Comparison of ENCODE assay signal across 18 cellular contexts in genomic region chr2:182622231-182622630, GRCh38.
DNase-seq lines count a peak whose midpoint lies in the region; ATAC-seq and TF ChIP-seq lines count a peak whose summit lies in the region.
"Had no signal": no experiment of that assay in that cellular context is flagged by ENCODE, and none has a peak within 500 bp of the region (broad histone marks: within the 10 kb centered on the region; RNA-seq: fewer than 3 reads in every experiment).

No MANE protein-coding gene starts in this region.

- H3K27ac ChIP-seq in IMR-90 (ENCODE audit: insufficient read depth, low read length) (no peak overlapping the region), iPS-20b (ENCODE audit: low read length) (peak overlapping the region; percentile 19), testis (no peak overlapping the region)
- H3K27ac ChIP-seq: 22Rv1, BLaER1, C4-2B, GM23248 had no signal

- BruUV-seq in IMR-90 (replicated peaks; lab: Mats Ljungman, UMichigan) = no TSS peak

- H3K23ac ChIP-seq in IMR-90 (ENCODE audit: low read depth, low read length) = no peak overlapping the region

- DNase-seq in left ventricle myocardium superior (no peak), cardiac septum (ENCODE audit: low spot score) (no peak), IMR-90 (peak; percentile 41), NCI-H2196 (lab: John Stamatoyannopoulos, UW; ENCODE audit: unreplicated experiment) (no peak), testis (no peak)
- DNase-seq: Caco-2; CD4-positive, CD25-positive, alpha-beta regulatory T cell; CD8-positive, alpha-beta T cell; DMS 273 treated with DMSO at 0.1 percent for 48 hours; DMS79; GF-D8; GM23248; H9 had no signal

- no peak overlapping the region for H4K8ac ChIP-seq in IMR-90 (ENCODE audit: low read depth in 2 of 2, low read length in 2 of 2)

- H4K20me1 ChIP-seq in IMR-90 (ENCODE audit: insufficient read depth, low read length) = no peaks in the 10 kb centered on the region
- H4K20me1 ChIP-seq: BLaER1 had no signal

- no peak overlapping the region for H2BK5ac ChIP-seq in IMR-90 (ENCODE audit: low read depth, low read length, poor library complexity, severe bottlenecking)

- H3K4ac ChIP-seq in IMR-90 (ENCODE audit: low read depth, low read length) = no peak overlapping the region; the same call in 1 of the 2 replicates

- 0 out of 2 replicates have a peak overlapping the region, but pooled peaks have one; percentile 9 for H2BK20ac ChIP-seq in IMR-90 (ENCODE audit: low read depth, low read length)

- no peak overlapping the region for H2AFZ ChIP-seq in IMR-90 (replicated peaks; ENCODE audit: low read length, poor library complexity)
- H2AFZ ChIP-seq: GM23248 had no signal

- H3K4me3 ChIP-seq in IMR-90 (ENCODE audit: insufficient read depth, low read depth, low read length) (no peak overlapping the region), iPS-20b (ENCODE audit: low read length) (no peak overlapping the region), testis (no peak overlapping the region)
- H3K4me3 ChIP-seq: BLaER1, GM23248 had no signal

- TF ChIP-seq CTCF in IMR-90 (conservative IDR thresholded peaks at IDR 0.05; ENCODE audit: low read depth, low read length) = no peak
- TF ChIP-seq CTCF in testis (IDR thresholded peaks at IDR 0.05) = no peak

- no peak overlapping the region for H3K18ac ChIP-seq in IMR-90 (ENCODE audit: low read depth, low read length)

- no peaks in the 10 kb centered on the region for H3K27me3 ChIP-seq in IMR-90 (ENCODE audit: control insufficient read depth, insufficient read depth, low read length)
- no peaks in the 10 kb centered on the region for H3K27me3 ChIP-seq in iPS-20b (ENCODE audit: insufficient read depth, low read length)
- no peaks in the 10 kb centered on the region for H3K27me3 ChIP-seq in testis
- H3K27me3 ChIP-seq: BLaER1 had no signal

- H3K9ac ChIP-seq in IMR-90 (ENCODE audit: low read depth, low read length) = no peak overlapping the region
- no peak overlapping the region for H3K9ac ChIP-seq in iPS-20b (ENCODE audit: low read depth, low read length)
- H3K9ac ChIP-seq: BLaER1, GM23248 had no signal

- intact Hi-C loops in left ventricle myocardium superior (cut with micrococcal nuclease) = no loop called here
- intact Hi-C loops in cardiac septum (cut with DNase I) = no loop called here
- intact Hi-C loops in IMR-90 (cut with micrococcal nuclease) = no loop called here
- intact Hi-C loops in testis (cut with DNase I; ENCODE audit: low total_unique reads) = no loop called here

- H3K9me1 ChIP-seq in IMR-90 (ENCODE audit: insufficient read depth, low read length) = peaks cover 2% of the 10 kb centered on the region

- peak; percentile 26 for ATAC-seq in left ventricle myocardium superior
- peak; percentile 80 for ATAC-seq in IMR-90 (ENCODE audit: low read depth)
- ATAC-seq: CD8-positive, alpha-beta T cell; HCT116 had no signal

- H4K91ac ChIP-seq in IMR-90 (ENCODE audit: insufficient read depth, low read depth, low read length) = peak overlapping the region; percentile 4; the same call in 1 of the 2 replicates

- no CpG with 5 or more reads among the region's 2 CpGs for WGBS in IMR-90 (ENCODE audit: extremely low coverage in 2 of 2, insufficient read length in 1 of 2), 2 experiments
- 52 to 65% methylated on average over 2 of the region's 2 CpGs for WGBS in testis, 2 donors

- no peak overlapping the region for H2AK9ac ChIP-seq in IMR-90 (replicated peaks; ENCODE audit: low read depth, low read length, poor library complexity)

- in situ Hi-C loops in IMR-90 (cut with MboI; ENCODE audit: low sequenced_read_pairs) = no loop called here

- no peak overlapping the region for H2AK5ac ChIP-seq in IMR-90 (ENCODE audit: low read depth, low read length)

- 0 out of 2 replicates have a peak overlapping the region, but pooled peaks have one; percentile 18 for H4K5ac ChIP-seq in IMR-90 (ENCODE audit: low read depth, low read length)

- H3K4me1 ChIP-seq in IMR-90 (ENCODE audit: control insufficient read depth, insufficient read depth, low read length) (peaks cover 7% of the 10 kb centered on the region; the same call in 1 of the 2 replicates), iPS-20b (ENCODE audit: insufficient read depth, low read length) (peaks cover 35% of the 10 kb centered on the region; the same call in 1 of the 2 replicates), testis (no peaks in the 10 kb centered on the region)
- H3K4me1 ChIP-seq: BLaER1 had no signal

- no peak for TF ChIP-seq RAD21 in IMR-90 (IDR thresholded peaks at IDR 0.05; ENCODE audit: low read length)

- TF ChIP-seq POLR2A in IMR-90 (IDR thresholded peaks at IDR 0.05; ENCODE audit: low read depth, low read length) (no peak), testis (IDR thresholded peaks at IDR 0.05) (no peak)

- H3K4me2 ChIP-seq in IMR-90 (ENCODE audit: low read depth, low read length) = no peak overlapping the region
- H3K4me2 ChIP-seq: BLaER1 had no signal

- no peak overlapping the region for H3K14ac ChIP-seq in IMR-90 (replicated peaks; ENCODE audit: low read depth, low read length)

- POLR2A ChIA-PET in IMR-90 (lab: Charles Lee; ENCODE audit: unreplicated experiment) = no interaction called here

- no peaks in the 10 kb centered on the region for H3K9me3 ChIP-seq in IMR-90 (ENCODE audit: control insufficient read depth, insufficient read depth, low read length)
- H3K9me3 ChIP-seq in iPS-20b (ENCODE audit: insufficient read depth, low read depth, low read length) = no peaks in the 10 kb centered on the region
- no peaks in the 10 kb centered on the region for H3K9me3 ChIP-seq in testis
- H3K9me3 ChIP-seq: BLaER1, Caco-2 had no signal

- no peak overlapping the region for H3K56ac ChIP-seq in IMR-90 (ENCODE audit: extremely low read depth, insufficient read depth, low read length)

- H3K36me3 ChIP-seq in IMR-90 (ENCODE audit: control insufficient read depth, insufficient read depth, low read length) (no peaks in the 10 kb centered on the region), iPS-20b (ENCODE audit: insufficient read depth, low read depth, low read length) (no peaks in the 10 kb centered on the region), testis (ENCODE audit: low read depth, missing control alignments) (no peaks in the 10 kb centered on the region)
- H3K36me3 ChIP-seq: BLaER1 had no signal

- H2BK15ac ChIP-seq in IMR-90 (ENCODE audit: low read depth, low read length) = no peak overlapping the region

- CTCF ChIA-PET in IMR-90 (lab: Yijun Ruan, JAX) = no interaction called here

- dilution Hi-C loops in IMR-90 (cut with HindIII; ENCODE audit: low sequenced_read_pairs, unreplicated experiment) = no loop called here

- H2BK120ac ChIP-seq in IMR-90 (ENCODE audit: low read depth, low read length) = no peak overlapping the region

- no peaks in the 10 kb centered on the region for H3K79me1 ChIP-seq in IMR-90 (ENCODE audit: low read depth in 1 of 2, low read length in 2 of 2)

TF ChIP-seq in IMR-90, 13 proteins besides CTCF, POLR2A, EP300 and RAD21:
- TF ChIP-seq CEBPB (IDR thresholded peaks at IDR 0.05; ENCODE audit: low read depth, low read length) = no peak
- no peak for TF ChIP-seq MXI1 (IDR thresholded peaks at IDR 0.05; ENCODE audit: borderline replicate concordance, low read depth, low read length)
- TF ChIP-seq CHD1 (IDR thresholded peaks at IDR 0.05; ENCODE audit: low read depth, low read length) = no peak
- TF ChIP-seq NFE2L2 (IDR thresholded peaks at IDR 0.05; ENCODE audit: low read depth, low read length) = no peak
- no peak for TF ChIP-seq BHLHE40 (IDR thresholded peaks at IDR 0.05; ENCODE audit: low read depth, low read length)
- no peak for TF ChIP-seq SMC3 (IDR thresholded peaks at IDR 0.05; ENCODE audit: low read depth, low read length)
- no peak for TF ChIP-seq FOS (IDR thresholded peaks at IDR 0.05; ENCODE audit: low read depth, low read length)
- TF ChIP-seq USF2 (IDR thresholded peaks at IDR 0.05; ENCODE audit: low read depth, low read length) = no peak
- TF ChIP-seq MAFK (IDR thresholded peaks at IDR 0.05; ENCODE audit: low read depth, low read length) = no peak
- no peak for TF ChIP-seq RFX5 (IDR thresholded peaks at IDR 0.05; ENCODE audit: low read depth, low read length)
- TF ChIP-seq, protein P1, sequence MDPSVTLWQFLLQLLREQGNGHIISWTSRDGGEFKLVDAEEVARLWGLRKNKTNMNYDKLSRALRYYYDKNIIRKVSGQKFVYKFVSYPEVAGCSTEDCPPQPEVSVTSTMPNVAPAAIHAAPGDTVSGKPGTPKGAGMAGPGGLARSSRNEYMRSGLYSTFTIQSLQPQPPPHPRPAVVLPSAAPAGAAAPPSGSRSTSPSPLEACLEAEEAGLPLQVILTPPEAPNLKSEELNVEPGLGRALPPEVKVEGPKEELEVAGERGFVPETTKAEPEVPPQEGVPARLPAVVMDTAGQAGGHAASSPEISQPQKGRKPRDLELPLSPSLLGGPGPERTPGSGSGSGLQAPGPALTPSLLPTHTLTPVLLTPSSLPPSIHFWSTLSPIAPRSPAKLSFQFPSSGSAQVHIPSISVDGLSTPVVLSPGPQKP (IDR thresholded peaks at IDR 0.05; ENCODE audit: borderline replicate concordance, low read depth, low read length) = no peak
- TF ChIP-seq MAZ (IDR thresholded peaks at IDR 0.05; ENCODE audit: borderline replicate concordance, low read depth, low read length) = no peak
- TF ChIP-seq RCOR1 (IDR thresholded peaks at IDR 0.05; ENCODE audit: insufficient replicate concordance, low read length) = no peak
